8 cellular contexts compared by ENCODE assay signal in genomic region chr5:134370871-134371833, GRCh38. TPM values are rescaled to one million over a fixed set of nuclear protein-coding genes. Genes with fewer than 3 reads are reported as not detected.
DNase-seq lines count a peak whose midpoint lies in the region; ATAC-seq, FAIRE-seq and TF ChIP-seq lines count a peak whose summit lies in the region.

UBE2B (plus strand) TSS chr5:134371569; CDS start chr5:134371596, 27 bp downstream.

- H3K9me3 ChIP-seq in ascending aorta (no peaks in the 10 kb centered on the region), right atrium auricular region (no peaks in the 10 kb centered on the region), psoas muscle (no peaks in the 10 kb centered on the region)

- ATAC-seq in GM18502 (IDR thresholded peaks at IDR 0.05; ENCODE audit: poor library complexity, unreplicated experiment) (peak; percentile 76), HG02970 (IDR thresholded peaks at IDR 0.05; ENCODE audit: low FRiP score, unreplicated experiment) (peak; percentile 69), psoas muscle (peak; percentile 82 to 87 (median 84))

- H3K36me3 Mint-ChIP-seq in T-helper 2 cell treated with Interferon-gamma antibody and Interleukin-4, amounts not matched to agents 5 μg/mL and 100 μg/mL, for 36 hours (ENCODE audit: low read depth), result peaks cover 33% of the 10 kb centered on the region

- DNase-seq in NCI-H1930 (lab: John Stamatoyannopoulos, UW), result peak; percentile 89 to 91
- peak; percentile 94 for DNase-seq in T-helper 2 cell treated with Interferon-gamma antibody and Interleukin-4, amounts not matched to agents 5 μg/mL and 100 μg/mL, for 36 hours (ENCODE audit: low spot score)
- peak; percentile 97 to 99 for DNase-seq in ascending aorta (ENCODE audit: low spot score in 2 of 2)
- peak; percentile 100 for DNase-seq in right atrium auricular region (ENCODE audit: low spot score)
- DNase-seq in psoas muscle, result peak; percentile 97 to 98
- DNase-seq in urothelium cell line (ENCODE audit: low spot score), result peak; percentile 92

- peak within 1 kb of the TSS; percentile 98 for H3K4me3 Mint-ChIP-seq in T-helper 2 cell treated with Interferon-gamma antibody and Interleukin-4, amounts not matched to agents 5 μg/mL and 100 μg/mL, for 36 hours

- intact Hi-C loops in ascending aorta (cut with DNase I) (loop anchor here (1.0 to 10.0 kb wide), 8 partner anchors 144 to 534 kb away; partner anchors contain the start of genes CAMLG, PCBD2, PPP2CA and SEC24A), psoas muscle (cut with DNase I) (loop anchor here in 1 of 2 donors (2.0 to 5.0 kb wide), 2 partner anchors 66 to 156 kb away; no protein-coding TSS in a partner anchor)

- peaks cover 39% of the 10 kb centered on the region for H3K4me1 Mint-ChIP-seq in T-helper 2 cell treated with Interferon-gamma antibody and Interleukin-4, amounts not matched to agents 5 μg/mL and 100 μg/mL, for 36 hours (ENCODE audit: low read depth)

- no peak for FAIRE-seq in urothelium cell line (lab: Jason Lieb, UNC)

- H3K36me3 ChIP-seq in ascending aorta (peaks cover 0 to 6% of the 10 kb centered on the region in 2 donors), right atrium auricular region (peaks cover 13% of the 10 kb centered on the region), psoas muscle (ENCODE audit: insufficient read depth in 1 of 2, low read depth in 1 of 2) (peaks cover 2 to 29% of the 10 kb centered on the region in 2 donors)

- H3K27ac ChIP-seq in ascending aorta (peak within 1 kb of the TSS; percentile 94 to 98), right atrium auricular region (peak within 1 kb of the TSS; percentile 98 to 100), psoas muscle (peak within 1 kb of the TSS; percentile 100)

- H3K9me3 Mint-ChIP-seq in T-helper 2 cell treated with Interferon-gamma antibody and Interleukin-4, amounts not matched to agents 5 μg/mL and 100 μg/mL, for 36 hours, result peaks cover 9% of the 10 kb centered on the region

- H3K4me3 ChIP-seq in ascending aorta (peak within 1 kb of the TSS; percentile 79 to 89), right atrium auricular region (peak within 1 kb of the TSS; percentile 78 to 98), psoas muscle (peak within 1 kb of the TSS; percentile 100)

- TF ChIP-seq CTCF in ascending aorta (IDR thresholded peaks at IDR 0.05) (no peak), right atrium auricular region (IDR thresholded peaks at IDR 0.05) (no peak), psoas muscle (IDR thresholded peaks at IDR 0.05) (no peak)

- whole genome bisulfite sequencing in psoas muscle, 3 donors, result 0% methylated on average over 52 to 74 of the region's 74 CpGs

- no peaks in the 10 kb centered on the region for H3K27me3 ChIP-seq in ascending aorta
- no peaks in the 10 kb centered on the region for H3K27me3 ChIP-seq in right atrium auricular region
- H3K27me3 ChIP-seq in psoas muscle (ENCODE audit: insufficient read depth in 3 of 3, low read length in 2 of 3), result no peaks in the 10 kb centered on the region

- H3K4me1 ChIP-seq in ascending aorta (peaks cover 3 to 18% of the 10 kb centered on the region in 2 donors), right atrium auricular region (peaks cover 0 to 44% of the 10 kb centered on the region in 2 donors), psoas muscle (peaks cover 40% of the 10 kb centered on the region)

- H3K27me3 Mint-ChIP-seq in T-helper 2 cell treated with Interferon-gamma antibody and Interleukin-4, amounts not matched to agents 5 μg/mL and 100 μg/mL, for 36 hours (ENCODE audit: low read depth), result peaks cover 3% of the 10 kb centered on the region

- peak within 1 kb of the TSS; percentile 100 for H3K27ac Mint-ChIP-seq in T-helper 2 cell treated with Interferon-gamma antibody and Interleukin-4, amounts not matched to agents 5 μg/mL and 100 μg/mL, for 36 hours

RNA-seq across cellular contexts. Expression of gene UBE2B, which starts in this region (rescaled TPM):
- total RNA-seq in ascending aorta (42.6 TPM), right atrium auricular region (10 to 100 TPM; 61.2 to 81.9 TPM), psoas muscle (100 to 1,000 TPM; 178 to 296 (median 222) TPM)
- polyA plus RNA-seq in psoas muscle, result 100 to 1,000 TPM; 146 to 233 (median 187) TPM

Comparison
In these comparisons a context has a peak if more than half of its experiments do, and no peak if none do; other contexts are left out.
1. Peak in every context shown above with its lines: DNase-seq, ATAC-seq, H3K4me3 ChIP-seq and H3K27ac ChIP-seq.